Comparison of ENCODE assay signal across 23 cellular contexts in genomic region chr1:92992066-92992465, GRCh38. TPM values are rescaled to one million over a fixed set of nuclear protein-coding genes. Genes with fewer than 3 reads are reported as not detected.
DNase-seq lines count a peak whose midpoint lies in the region; ATAC-seq and TF ChIP-seq lines count a peak whose summit lies in the region.
"Had no signal": no experiment of that assay in that cellular context is flagged by ENCODE, and none has a peak within 500 bp of the region (broad histone marks: within the 10 kb centered on the region; RNA-seq: fewer than 3 reads in every experiment).

No MANE protein-coding gene starts in this region.

- no peaks in the 10 kb centered on the region for H3K9me3 ChIP-seq in CD4-positive, alpha-beta memory T cell (ENCODE audit: control insufficient read depth in 1 of 2, low read length in 2 of 2)
- H3K9me3 ChIP-seq: heart right ventricle, thyroid gland had no signal

- intact Hi-C loops in CD4-positive, alpha-beta memory T cell (cut with micrococcal nuclease), result no loop called here
- intact Hi-C loops in activated CD4-positive, alpha-beta memory T cell treated with anti-CD3 and anti-CD28 coated beads for 36 hours (cut with micrococcal nuclease), result no loop called here

- POLR2A ChIA-PET in CD4-positive, alpha-beta memory T cell (lab: Charles Lee; ENCODE audit: partially characterized antibody), result interaction anchor here (0.7 to 3.7 kb wide), 5 partner anchors 12 to 133 kb away, joined by 3 to 138 read pairs (median 37); partner anchors contain the start of gene DIPK1A
- POLR2A ChIA-PET in activated CD4-positive, alpha-beta memory T cell treated with anti-CD3 and anti-CD28 coated beads for 36 hours (lab: Charles Lee), result no interaction called here

- ATAC-seq in GM21526 (IDR thresholded peaks at IDR 0.05; ENCODE audit: low FRiP score, unreplicated experiment) (no peak), HG03280 (IDR thresholded peaks at IDR 0.05; ENCODE audit: unreplicated experiment) (no peak)
- ATAC-seq: activated CD4-positive, CD25-positive, alpha-beta regulatory T cell treated with anti-CD3 and anti-CD28 coated beads, Interleukin-2, amount 50 U/mL, for 24 hours; activated T-cell treated with anti-CD3 and anti-CD28 coated beads, Interleukin-2, amount 50 U/mL, for 72 hours; heart right ventricle; HepG2; sciatic nerve had no signal

- H3K4me3 ChIP-seq in CD4-positive, alpha-beta memory T cell (ENCODE audit: low read length in 2 of 2), result no peak overlapping the region
- no peak overlapping the region for H3K4me3 ChIP-seq in fibroblast of mammary gland (ENCODE audit: control insufficient read depth, low read depth, low read length)
- H3K4me3 ChIP-seq: dorsolateral prefrontal cortex, heart right ventricle, thyroid gland had no signal

- H3K4me1 Mint-ChIP-seq in CD4-positive, alpha-beta memory T cell, result peaks cover 39 to 53% (median 45%) of the 10 kb centered on the region in 4 donors
- peaks cover 53% of the 10 kb centered on the region for H3K4me1 Mint-ChIP-seq in activated CD4-positive, alpha-beta memory T cell treated with anti-CD3 and anti-CD28 coated beads for 36 hours (ENCODE audit: low read depth)

- H3K27ac ChIP-seq in CD4-positive, alpha-beta memory T cell (ENCODE audit: low read depth, low read length), result no peak overlapping the region
- H3K27ac ChIP-seq: dorsolateral prefrontal cortex, thyroid gland had no signal

- peaks cover 57% of the 10 kb centered on the region for H3K4me1 ChIP-seq in CD4-positive, alpha-beta memory T cell (ENCODE audit: insufficient read depth, low read length)

- peak overlapping the region; percentile 32 to 89 (median 64) for H3K27ac Mint-ChIP-seq in CD4-positive, alpha-beta memory T cell
- H3K27ac Mint-ChIP-seq in activated CD4-positive, alpha-beta memory T cell treated with anti-CD3 and anti-CD28 coated beads for 36 hours, result peak overlapping the region; percentile 24
- H3K27ac Mint-ChIP-seq: activated T-cell treated with anti-CD3 and anti-CD28 coated beads, Interleukin-2, amount 50 U/mL, for 72 hours; HFFc6 had no signal

- no peak for TF ChIP-seq CTCF in fibroblast of mammary gland (conservative IDR thresholded peaks at IDR 0.05; ENCODE audit: control insufficient read depth, insufficient read depth, low read depth, low read length)

- DNase-seq in AG08395 (ENCODE audit: low spot score) (peak; percentile 37), fibroblast of mammary gland (ENCODE audit: low read depth) (peak; percentile 34), medulla oblongata (ENCODE audit: extremely low spot score) (no peak), activated T-cell treated with anti-CD3 and anti-CD28 coated beads for 4 hours (no peak)
- DNase-seq in CD4-positive, alpha-beta memory T cell, result no peak
- no peak for DNase-seq in activated CD4-positive, alpha-beta memory T cell treated with anti-CD3 and anti-CD28 coated beads for 36 hours
- DNase-seq: activated T-cell treated with anti-CD3 and anti-CD28 coated beads, Interleukin-2, amount 50 U/mL, for 72 hours; aorta; DMS53; dorsolateral prefrontal cortex; heart right ventricle; HFFc6; midbrain; NCI-H2029; NCI-H526; SHP77; stimulated activated CD4-positive, alpha-beta T cell treated with anti-CD3 and anti-CD28 coated beads, Interleukin-2, amount 100 ng/mL, for 48 hours; thyroid gland had no signal

- CTCF ChIA-PET in CD4-positive, alpha-beta memory T cell (lab: Charles Lee; ENCODE audit: partially characterized antibody), result interaction anchor here (0.9 to 3.8 kb wide), 9 partner anchors 17 to 134 kb away, joined by 3 to 433 read pairs (median 29); partner anchors contain the start of gene DIPK1A
- CTCF ChIA-PET in activated CD4-positive, alpha-beta memory T cell treated with anti-CD3 and anti-CD28 coated beads for 36 hours (lab: Charles Lee), result interaction anchor here (1.0 to 3.8 kb wide), 5 partner anchors 9 to 135 kb away, joined by 3 to 212 read pairs (median 99); partner anchors contain the start of gene DIPK1A

- H3K27me3 Mint-ChIP-seq in CD4-positive, alpha-beta memory T cell, result no peaks in the 10 kb centered on the region
- H3K27me3 Mint-ChIP-seq in activated CD4-positive, alpha-beta memory T cell treated with anti-CD3 and anti-CD28 coated beads for 36 hours, result no peaks in the 10 kb centered on the region

- no peaks in the 10 kb centered on the region for H3K9me3 Mint-ChIP-seq in CD4-positive, alpha-beta memory T cell
- no peaks in the 10 kb centered on the region for H3K9me3 Mint-ChIP-seq in activated CD4-positive, alpha-beta memory T cell treated with anti-CD3 and anti-CD28 coated beads for 36 hours
- H3K9me3 Mint-ChIP-seq: activated T-cell treated with anti-CD3 and anti-CD28 coated beads, Interleukin-2, amount 50 U/mL, for 72 hours; HFFc6 had no signal

- H3K36me3 Mint-ChIP-seq in CD4-positive, alpha-beta memory T cell, result no peaks in the 10 kb centered on the region
- peaks cover 2% of the 10 kb centered on the region for H3K36me3 Mint-ChIP-seq in activated CD4-positive, alpha-beta memory T cell treated with anti-CD3 and anti-CD28 coated beads for 36 hours

- H3K27me3 ChIP-seq in CD4-positive, alpha-beta memory T cell (ENCODE audit: insufficient read depth, low read length), result no peaks in the 10 kb centered on the region
- H3K27me3 ChIP-seq: dorsolateral prefrontal cortex, heart right ventricle, thyroid gland had no signal

- H3K36me3 ChIP-seq in CD4-positive, alpha-beta memory T cell (ENCODE audit: insufficient read depth, low read length), result no peaks in the 10 kb centered on the region
- H3K36me3 ChIP-seq: heart right ventricle, thyroid gland had no signal

- peak overlapping the region in 7 of 8 donors; percentile 5 to 69 (median 30) for H3K4me3 Mint-ChIP-seq in CD4-positive, alpha-beta memory T cell
- H3K4me3 Mint-ChIP-seq in activated CD4-positive, alpha-beta memory T cell treated with anti-CD3 and anti-CD28 coated beads for 36 hours, result no peak overlapping the region
- H3K4me3 Mint-ChIP-seq: activated T-cell treated with anti-CD3 and anti-CD28 coated beads, Interleukin-2, amount 50 U/mL, for 72 hours; HFFc6 had no signal

RNA-seq across cellular contexts. Expression of gene DIPK1A, which starts 30.8 kb away (rescaled TPM):
- total RNA-seq in CD4-positive, alpha-beta memory T cell, result 10 to 100 TPM; 14.5 to 15.8 TPM
- 10 to 100 TPM; 24.0 to 29.1 TPM for polyA plus RNA-seq in CD4-positive, alpha-beta memory T cell
- total RNA-seq in activated CD4-positive, alpha-beta memory T cell treated with anti-CD3 and anti-CD28 coated beads for 36 hours, result 1 to 10 TPM; 8.2 to 8.7 TPM

Comparison
In these comparisons a context has a peak if more than half of its experiments do, and no peak if none do; other contexts are left out.
1. DNase-seq: peak in AG08395 (single experiment) and fibroblast of mammary gland (single experiment); none in CD4-positive, alpha-beta memory T cell (0 of 5), activated CD4-positive, alpha-beta memory T cell treated with anti-CD3 and anti-CD28 coated beads for 36 hours (single experiment), medulla oblongata (single experiment) and activated T-cell treated with anti-CD3 and anti-CD28 coated beads for 4 hours (single experiment).